Comparison of ENCODE assay signal across 1 cellular context in genomic region chr19:35460608-35461007, GRCh38.
TF ChIP-seq lines count a peak whose summit lies in the region.

No MANE protein-coding gene starts in this region.

TF ChIP-seq in GM12878, 131 proteins besides CTCF, POLR2A, EP300 and RAD21:
- peak; percentile 40 to 41; a peak in 2 of 4 replicates for TF ChIP-seq BHLHE40 (IDR thresholded peaks at IDR 0.05; ENCODE audit: borderline replicate concordance in 1 of 2, low read depth in 2 of 2, low read length in 1 of 2)
- no peak for TF ChIP-seq KLF5 (IDR thresholded peaks at IDR 0.05; ENCODE audit: partially characterized antibody)
- TF ChIP-seq NBN (IDR thresholded peaks at IDR 0.05) = peak; percentile 56; the same call in 1 of the 2 replicates
- TF ChIP-seq LARP7 (IDR thresholded peaks at IDR 0.05) = no peak
- no peak for TF ChIP-seq YY1 (IDR thresholded peaks at IDR 0.05; ENCODE audit: low read depth, low read length)
- no peak for TF ChIP-seq WRNIP1 (IDR thresholded peaks at IDR 0.05; ENCODE audit: borderline replicate concordance, low read depth, low read length)
- TF ChIP-seq ATF7 (IDR thresholded peaks at IDR 0.05; ENCODE audit: low read depth) = 0 out of 2 replicates have a peak, but pooled peaks have one; percentile 19
- peak; percentile 36; the same call in 1 of the 2 replicates for TF ChIP-seq RUNX3 (IDR thresholded peaks at IDR 0.05; ENCODE audit: low read length)
- peak; percentile 67; the same call in 1 of the 2 replicates for TF ChIP-seq ZNF384 (IDR thresholded peaks at IDR 0.05; ENCODE audit: borderline replicate concordance, low read depth, low read length)
- TF ChIP-seq IKZF1 (conservative IDR thresholded peaks at IDR 0.05) = peak; percentile 20; the same call in 1 of the 2 replicates
- TF ChIP-seq MLLT1 (IDR thresholded peaks at IDR 0.05) = peak; percentile 54; the same call in 1 of the 2 replicates
- peak; percentile 15; the same call in 1 of the 2 replicates for TF ChIP-seq PAX5 (IDR thresholded peaks at IDR 0.05; ENCODE audit: borderline replicate concordance, low read depth, low read length)
- TF ChIP-seq CBFB (IDR thresholded peaks at IDR 0.05; ENCODE audit: low read depth) = no peak
- peak; percentile 46 to 56; a peak in 2 of 4 replicates for TF ChIP-seq IKZF2 (IDR thresholded peaks at IDR 0.05)
- TF ChIP-seq, protein P1, sequence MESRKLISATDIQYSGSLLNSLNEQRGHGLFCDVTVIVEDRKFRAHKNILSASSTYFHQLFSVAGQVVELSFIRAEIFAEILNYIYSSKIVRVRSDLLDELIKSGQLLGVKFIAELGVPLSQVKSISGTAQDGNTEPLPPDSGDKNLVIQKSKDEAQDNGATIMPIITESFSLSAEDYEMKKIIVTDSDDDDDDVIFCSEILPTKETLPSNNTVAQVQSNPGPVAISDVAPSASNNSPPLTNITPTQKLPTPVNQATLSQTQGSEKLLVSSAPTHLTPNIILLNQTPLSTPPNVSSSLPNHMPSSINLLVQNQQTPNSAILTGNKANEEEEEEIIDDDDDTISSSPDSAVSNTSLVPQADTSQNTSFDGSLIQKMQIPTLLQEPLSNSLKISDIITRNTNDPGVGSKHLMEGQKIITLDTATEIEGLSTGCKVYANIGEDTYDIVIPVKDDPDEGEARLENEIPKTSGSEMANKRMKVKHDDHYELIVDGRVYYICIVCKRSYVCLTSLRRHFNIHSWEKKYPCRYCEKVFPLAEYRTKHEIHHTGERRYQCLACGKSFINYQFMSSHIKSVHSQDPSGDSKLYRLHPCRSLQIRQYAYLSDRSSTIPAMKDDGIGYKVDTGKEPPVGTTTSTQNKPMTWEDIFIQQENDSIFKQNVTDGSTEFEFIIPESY (IDR thresholded peaks at IDR 0.05) = no peak
- no peak; the same call in 1 of the 2 replicates for TF ChIP-seq EED (IDR thresholded peaks at IDR 0.05; ENCODE audit: low read depth)
- no peak for TF ChIP-seq TAF1 (IDR thresholded peaks at IDR 0.05; ENCODE audit: borderline replicate concordance, low read depth, low read length)
- TF ChIP-seq MTA2 (IDR thresholded peaks at IDR 0.05; ENCODE audit: low read depth) = peak; percentile 19; the same call in 1 of the 2 replicates
